In the genomic region with DNA sequence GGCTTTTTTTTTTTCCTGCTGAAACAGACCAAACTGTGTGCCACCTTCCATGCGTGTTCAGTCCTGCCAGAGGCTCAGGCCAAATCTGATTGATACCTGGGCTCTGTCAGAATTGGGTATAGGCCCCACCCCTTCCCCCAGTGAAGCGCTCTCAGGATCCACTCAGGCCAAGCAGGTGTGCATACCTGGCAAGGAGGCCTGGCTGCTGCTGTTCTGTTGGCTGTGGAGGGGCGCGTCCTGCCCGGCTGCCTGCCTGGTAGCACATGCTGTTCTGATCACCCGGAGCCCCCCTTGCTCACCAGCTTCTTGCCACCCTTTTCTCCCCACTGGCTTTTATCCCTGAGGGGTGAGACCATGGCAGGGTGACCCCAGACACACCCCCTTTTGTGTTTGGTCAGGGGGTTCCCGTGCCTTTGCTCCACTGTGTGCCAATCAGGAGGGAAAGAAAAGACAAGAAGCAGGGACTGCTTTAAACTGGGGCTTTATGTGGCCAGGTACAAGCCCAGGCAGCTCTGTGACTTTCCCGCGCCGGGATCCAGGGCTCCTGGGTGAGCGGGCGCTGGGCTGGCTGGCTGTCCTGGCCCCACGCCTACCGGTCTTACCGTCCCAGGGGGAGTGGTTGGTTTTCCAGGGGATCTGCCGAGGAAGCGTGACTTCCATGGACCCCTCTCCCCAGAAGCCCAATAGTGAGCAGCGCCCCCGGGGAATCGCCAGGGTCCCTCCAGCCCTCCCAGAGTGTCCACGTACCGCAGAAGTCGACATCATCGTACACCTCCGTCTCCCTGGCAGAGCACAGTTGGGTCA, we compare ENCODE assay signal across 1 cellular context.
TF ChIP-seq lines count a peak whose summit lies in the region.

No MANE protein-coding gene starts in this region.

TF ChIP-seq in GM12891, 5 proteins besides CTCF, POLR2A, EP300 and RAD21 (continued from another document):
- TF ChIP-seq POU2F2 (IDR thresholded peaks at IDR 0.05; ENCODE audit: low read depth, low read length) (peak; percentile 46; the same call in 1 of the 2 replicates), SPI1 (IDR thresholded peaks at IDR 0.05; ENCODE audit: low read depth, low read length) (no peak)
